Comparison of ENCODE assay signal across 13 cellular contexts in the genomic region with DNA sequence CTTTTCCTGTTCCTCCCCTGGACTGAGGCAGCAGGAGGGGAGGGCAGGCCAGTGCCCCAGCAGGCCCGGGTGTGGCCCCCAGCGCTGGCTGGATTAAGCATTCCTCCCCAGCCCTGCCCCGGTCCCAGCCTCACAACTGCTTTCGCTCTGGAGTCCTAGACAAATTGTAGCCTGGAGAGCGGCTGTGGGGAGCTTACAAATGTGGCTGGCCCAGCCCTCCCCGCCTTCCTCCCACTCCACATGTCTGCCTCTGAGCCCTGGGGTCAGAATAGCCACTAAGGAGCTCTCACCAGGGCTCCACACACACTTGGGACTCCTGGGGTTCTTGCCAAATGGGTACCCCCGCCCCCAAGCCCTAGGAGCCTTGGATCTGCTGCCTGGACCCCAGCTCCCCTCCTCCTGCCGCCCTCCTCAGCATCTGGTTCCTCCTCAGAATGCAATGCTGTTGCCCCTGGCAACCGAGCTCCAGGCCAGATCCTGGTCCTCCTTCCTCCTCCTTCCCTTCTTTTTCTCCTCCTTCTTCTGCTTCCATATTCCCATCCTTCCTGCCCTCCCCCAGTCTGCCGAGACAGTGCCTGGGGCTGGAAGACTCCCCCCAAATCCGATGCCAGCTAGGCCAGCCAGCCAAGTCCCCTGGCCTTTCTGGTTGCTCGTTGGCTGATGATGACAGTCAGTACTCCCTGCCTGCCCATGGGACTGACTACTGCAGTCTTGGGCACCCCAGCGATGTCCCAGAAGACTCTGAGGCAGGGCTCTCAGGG.
A peak's percentile ranks its signal among the peaks of the same experiment; 100 is the strongest.
DNase-seq lines count a peak whose midpoint lies in the region; ATAC-seq and TF ChIP-seq lines count a peak whose summit lies in the region.
"Had no signal": no experiment of that assay in that cellular context is flagged by ENCODE, and none has a peak within 500 bp of the region (broad histone marks: within the 10 kb centered on the region; RNA-seq: fewer than 3 reads in every experiment).

No MANE protein-coding gene starts in this region.

- H3K27ac ChIP-seq in cingulate gyrus (ENCODE audit: low read depth, low read length) (peak overlapping the region; percentile 85), skin epidermis (peak overlapping the region in 11 of 21 experiments; percentile 2 to 72 (median 31)), thyroid gland (no peak overlapping the region), coronary artery (peak overlapping the region in 1 of 2 donors; percentile 33)
- H3K27ac ChIP-seq in CD4-positive, alpha-beta memory T cell (ENCODE audit: low read depth, low read length): no peak overlapping the region

- H3K4me3 ChIP-seq in skin epidermis: no peak overlapping the region
- H3K4me3 ChIP-seq in CD4-positive, alpha-beta memory T cell (ENCODE audit: low read length in 2 of 2): no peak overlapping the region
- H3K4me3 ChIP-seq in thyroid gland (replicated peaks in 1 of 3): no peak overlapping the region
- no peak overlapping the region for H3K4me3 ChIP-seq in coronary artery

- CTCF ChIA-PET in CD4-positive, alpha-beta memory T cell (lab: Charles Lee; ENCODE audit: partially characterized antibody): interaction anchor here (2.7 to 3.9 kb wide), 2 partner anchors 423 to 568 kb away, joined by 27 to 45 read pairs; no protein-coding TSS in a partner anchor
- CTCF ChIA-PET in activated CD8-positive, alpha-beta T cell treated with anti-CD3 and anti-CD28 coated beads, Interleukin-2, amount 10 ng/mL, durations not matched to agents 7 days and 5 days (lab: Charles Lee): interaction anchor here (0.8 to 8.1 kb wide), 9 partner anchors 9 to 569 kb away, joined by 3 to 216 read pairs (median 16); no protein-coding TSS in a partner anchor

- no peaks in the 10 kb centered on the region for H3K9me3 ChIP-seq in CD4-positive, alpha-beta memory T cell (ENCODE audit: control insufficient read depth in 1 of 2, low read length in 2 of 2)
- no peaks in the 10 kb centered on the region for H3K9me3 ChIP-seq in thyroid gland

- H3K36me3 ChIP-seq in CD4-positive, alpha-beta memory T cell (ENCODE audit: insufficient read depth, low read length): no peaks in the 10 kb centered on the region
- H3K36me3 ChIP-seq in thyroid gland: no peaks in the 10 kb centered on the region

- no peaks in the 10 kb centered on the region for H3K27me3 ChIP-seq in CD4-positive, alpha-beta memory T cell (ENCODE audit: insufficient read depth, low read length)
- no peaks in the 10 kb centered on the region for H3K27me3 ChIP-seq in thyroid gland

- H3K27ac Mint-ChIP-seq in CD4-positive, alpha-beta memory T cell: no peak overlapping the region
- no peak overlapping the region for H3K27ac Mint-ChIP-seq in activated CD8-positive, alpha-beta T cell treated with anti-CD3 and anti-CD28 coated beads, Interleukin-2, amount 10 ng/mL, durations not matched to agents 7 days and 5 days
- H3K27ac Mint-ChIP-seq: stimulated activated naive CD8-positive, alpha-beta T cell treated with anti-CD3 and anti-CD28 coated beads, Interleukin-15, Interleukin-2, amounts not matched to agents 100 ng/mL and 50 ng/mL, for 24 hours had no signal

- no peak for TF ChIP-seq POLR2A in thyroid gland (IDR thresholded peaks at IDR 0.05)

- POLR2A ChIA-PET in CD4-positive, alpha-beta memory T cell (lab: Charles Lee; ENCODE audit: partially characterized antibody): no interaction called here
- POLR2A ChIA-PET in activated CD8-positive, alpha-beta T cell treated with anti-CD3 and anti-CD28 coated beads, Interleukin-2, amount 10 ng/mL, durations not matched to agents 7 days and 5 days (lab: Charles Lee): interaction anchor here (0.6 kb wide), 1 partner anchor 242 kb away, joined by 3 read pairs; no protein-coding TSS in a partner anchor

- no peaks in the 10 kb centered on the region for H3K9me3 Mint-ChIP-seq in CD4-positive, alpha-beta memory T cell
- no peaks in the 10 kb centered on the region for H3K9me3 Mint-ChIP-seq in activated CD8-positive, alpha-beta T cell treated with anti-CD3 and anti-CD28 coated beads, Interleukin-2, amount 10 ng/mL, durations not matched to agents 7 days and 5 days (ENCODE audit: insufficient read depth)
- H3K9me3 Mint-ChIP-seq: stimulated activated naive CD8-positive, alpha-beta T cell treated with anti-CD3 and anti-CD28 coated beads, Interleukin-15, Interleukin-2, amounts not matched to agents 100 ng/mL and 50 ng/mL, for 24 hours had no signal

- intact Hi-C loops in CD4-positive, alpha-beta memory T cell (cut with micrococcal nuclease): loop anchor here (2.0 kb wide), 2 partner anchors 423 to 1351 kb away; no protein-coding TSS in a partner anchor
- intact Hi-C loops in thyroid gland (cut with DNase I): loop anchor here (5.0 kb wide), 1 partner anchor 424 kb away; no protein-coding TSS in a partner anchor

- no peak for TF ChIP-seq CTCF in thyroid gland (IDR thresholded peaks at IDR 0.05)
- TF ChIP-seq CTCF in coronary artery (IDR thresholded peaks at IDR 0.05): no peak

- H3K4me3 Mint-ChIP-seq in CD4-positive, alpha-beta memory T cell: peak overlapping the region in 3 of 8 donors; percentile 35 to 83 (median 82)
- no peak overlapping the region for H3K4me3 Mint-ChIP-seq in activated CD8-positive, alpha-beta T cell treated with anti-CD3 and anti-CD28 coated beads, Interleukin-2, amount 10 ng/mL, durations not matched to agents 7 days and 5 days

- 73 to 77% methylated on average over 12 to 13 of the region's 13 CpGs for WGBS in thyroid gland, 2 donors

- H3K36me3 Mint-ChIP-seq in CD4-positive, alpha-beta memory T cell: no peaks in the 10 kb centered on the region
- H3K36me3 Mint-ChIP-seq in activated CD8-positive, alpha-beta T cell treated with anti-CD3 and anti-CD28 coated beads, Interleukin-2, amount 10 ng/mL, durations not matched to agents 7 days and 5 days (ENCODE audit: low read depth): no peaks in the 10 kb centered on the region

- DNase-seq in NCI-H2227 (lab: John Stamatoyannopoulos, UW; ENCODE audit: unreplicated experiment): peak; percentile 53
- peak; percentile 81 for DNase-seq in islet precursor cell
- no peak for DNase-seq in CD4-positive, alpha-beta memory T cell
- no peak for DNase-seq in thyroid gland
- DNase-seq in coronary artery (ENCODE audit: low spot score): no peak
- no peak for DNase-seq in activated CD8-positive, alpha-beta T cell treated with anti-CD3 and anti-CD28 coated beads, Interleukin-2, amount 10 ng/mL, durations not matched to agents 7 days and 5 days
- DNase-seq: cerebellar nuclear complex, DMS79, NCI-H2029, small intestine had no signal

- peaks cover 2 to 12% (median 4%) of the 10 kb centered on the region in 4 donors for H3K4me1 Mint-ChIP-seq in CD4-positive, alpha-beta memory T cell
- H3K4me1 Mint-ChIP-seq in activated CD8-positive, alpha-beta T cell treated with anti-CD3 and anti-CD28 coated beads, Interleukin-2, amount 10 ng/mL, durations not matched to agents 7 days and 5 days (ENCODE audit: low read depth): peaks cover 11% of the 10 kb centered on the region

- peaks cover 12% of the 10 kb centered on the region for H3K4me1 ChIP-seq in CD4-positive, alpha-beta memory T cell (ENCODE audit: insufficient read depth, low read length)
- peaks cover 14 to 27% of the 10 kb centered on the region in 2 donors for H3K4me1 ChIP-seq in thyroid gland

- ATAC-seq in activated CD8-positive, alpha-beta T cell treated with anti-CD3 and anti-CD28 coated beads, Interleukin-2, amount 10 ng/mL, durations not matched to agents 7 days and 5 days: no peak

- peaks cover 3 to 5% of the 10 kb centered on the region in 2 donors for H3K27me3 Mint-ChIP-seq in CD4-positive, alpha-beta memory T cell
- H3K27me3 Mint-ChIP-seq in activated CD8-positive, alpha-beta T cell treated with anti-CD3 and anti-CD28 coated beads, Interleukin-2, amount 10 ng/mL, durations not matched to agents 7 days and 5 days (ENCODE audit: low read depth): no peaks in the 10 kb centered on the region
- H3K27me3 Mint-ChIP-seq: stimulated activated naive CD8-positive, alpha-beta T cell treated with anti-CD3 and anti-CD28 coated beads, Interleukin-15, Interleukin-2, amounts not matched to agents 100 ng/mL and 50 ng/mL, for 24 hours had no signal

Comparison
In these comparisons a context has a peak if more than half of its experiments do, and no peak if none do; other contexts are left out.
1. DNase-seq: peak in NCI-H2227 (single experiment) and islet precursor cell (single experiment); none in CD4-positive, alpha-beta memory T cell (0 of 5), thyroid gland (0 of 2), coronary artery (single experiment) and activated CD8-positive, alpha-beta T cell treated with anti-CD3 and anti-CD28 coated beads, Interleukin-2, amount 10 ng/mL, durations not matched to agents 7 days and 5 days (single experiment).
2. H3K27ac ChIP-seq: peak in cingulate gyrus (single experiment) and skin epidermis (11 of 21); none in CD4-positive, alpha-beta memory T cell (single experiment) and thyroid gland (0 of 3).